28 cellular contexts compared by ENCODE assay signal in genomic region chr14:84446250-84446649, GRCh38.
"Had no signal": no experiment of that assay in that cellular context is flagged by ENCODE, and none has a peak within 500 bp of the region (broad histone marks: within the 10 kb centered on the region; RNA-seq: fewer than 3 reads in every experiment).

No MANE protein-coding gene starts in this region.

- H3K27ac ChIP-seq: stomach, suprapubic skin, testis, thoracic aorta, thyroid gland, tibial artery, tibial nerve, transverse colon, upper lobe of left lung, upper lobe of right lung, uterus, vagina had no signal

- H3K27me3 ChIP-seq: stomach, suprapubic skin, testis, thyroid gland, tibial artery, tibial nerve, transverse colon, upper lobe of left lung, upper lobe of right lung, uterus, vagina had no signal

- H3K27me3 Mint-ChIP-seq: stimulated activated memory B cell treated with anti-CD40 and anti-IgM and Interleukin-4, amounts not matched to agents 10 μg/mL and 1 μg/mL and 100 μg/mL, for 72 hours; stimulated activated naive B cell treated with anti-CD40 and anti-IgM and Interleukin-4, amounts not matched to agents 10 μg/mL and 1 μg/mL and 100 μg/mL, for 72 hours; stimulated activated naive CD8-positive, alpha-beta T cell treated with anti-CD3 and anti-CD28 coated beads, Interleukin-15, amount 100 ng/mL, for 72 hours; stimulated activated naive CD8-positive, alpha-beta T cell treated with anti-CD3 and anti-CD28 coated beads, Interleukin-15, Interleukin-2, amounts not matched to agents 100 ng/mL and 50 ng/mL, for 24 hours had no signal

- H3K9me3 ChIP-seq: stomach, suprapubic skin, testis, thoracic aorta, thyroid gland, tibial artery, tibial nerve, transverse colon, upper lobe of left lung, upper lobe of right lung, uterus, vagina had no signal

- H3K36me3 ChIP-seq: stomach, suprapubic skin, thoracic aorta, thyroid gland, tibial artery, tibial nerve, transverse colon, upper lobe of left lung, upper lobe of right lung, uterus, vagina had no signal

- H3K4me3 Mint-ChIP-seq: stimulated activated effector memory CD8-positive, alpha-beta T cell treated with anti-CD3 and anti-CD28 coated beads, Interleukin-12 subunit alpha, Interleukin-12 subunit beta, amount 100 ng/mL, for 72 hours; stimulated activated memory B cell treated with anti-CD40 and anti-IgM and Interleukin-4, amounts not matched to agents 10 μg/mL and 1 μg/mL and 100 μg/mL, for 72 hours; stimulated activated naive B cell treated with anti-CD40 and anti-IgM and Interleukin-4, amounts not matched to agents 10 μg/mL and 1 μg/mL and 100 μg/mL, for 72 hours; stimulated activated naive CD8-positive, alpha-beta T cell treated with anti-CD3 and anti-CD28 coated beads, Interleukin-15, amount 100 ng/mL, for 72 hours; stimulated activated naive CD8-positive, alpha-beta T cell treated with anti-CD3 and anti-CD28 coated beads, Interleukin-15, Interleukin-2, amounts not matched to agents 100 ng/mL and 50 ng/mL, for 24 hours; type B pancreatic cell had no signal

- H3K4me1 Mint-ChIP-seq: stimulated activated effector memory CD8-positive, alpha-beta T cell treated with anti-CD3 and anti-CD28 coated beads, Interleukin-12 subunit alpha, Interleukin-12 subunit beta, amount 100 ng/mL, for 72 hours; stimulated activated memory B cell treated with anti-CD40 and anti-IgM and Interleukin-4, amounts not matched to agents 10 μg/mL and 1 μg/mL and 100 μg/mL, for 72 hours; stimulated activated naive B cell treated with anti-CD40 and anti-IgM and Interleukin-4, amounts not matched to agents 10 μg/mL and 1 μg/mL and 100 μg/mL, for 72 hours; stimulated activated naive CD8-positive, alpha-beta T cell treated with anti-CD3 and anti-CD28 coated beads, Interleukin-15, amount 100 ng/mL, for 72 hours had no signal

- H3K9me3 Mint-ChIP-seq: stimulated activated naive CD8-positive, alpha-beta T cell treated with anti-CD3 and anti-CD28 coated beads, Interleukin-15, Interleukin-2, amounts not matched to agents 100 ng/mL and 50 ng/mL, for 24 hours; type B pancreatic cell had no signal

- H3K4me3 ChIP-seq: stomach, suprapubic skin, testis, thoracic aorta, thyroid gland, tibial artery, tibial nerve, transverse colon, upper lobe of left lung, upper lobe of right lung, uterus, vagina had no signal

- H3K36me3 Mint-ChIP-seq: stimulated activated effector memory CD8-positive, alpha-beta T cell treated with anti-CD3 and anti-CD28 coated beads, Interleukin-12 subunit alpha, Interleukin-12 subunit beta, amount 100 ng/mL, for 72 hours; stimulated activated memory B cell treated with anti-CD40 and anti-IgM and Interleukin-4, amounts not matched to agents 10 μg/mL and 1 μg/mL and 100 μg/mL, for 72 hours; stimulated activated naive B cell treated with anti-CD40 and anti-IgM and Interleukin-4, amounts not matched to agents 10 μg/mL and 1 μg/mL and 100 μg/mL, for 72 hours; type B pancreatic cell had no signal

- H3K27ac Mint-ChIP-seq: stimulated activated effector memory CD8-positive, alpha-beta T cell treated with anti-CD3 and anti-CD28 coated beads, Interleukin-12 subunit alpha, Interleukin-12 subunit beta, amount 100 ng/mL, for 72 hours; stimulated activated memory B cell treated with anti-CD40 and anti-IgM and Interleukin-4, amounts not matched to agents 10 μg/mL and 1 μg/mL and 100 μg/mL, for 72 hours; stimulated activated naive B cell treated with anti-CD40 and anti-IgM and Interleukin-4, amounts not matched to agents 10 μg/mL and 1 μg/mL and 100 μg/mL, for 72 hours; stimulated activated naive CD8-positive, alpha-beta T cell treated with anti-CD3 and anti-CD28 coated beads, Interleukin-15, amount 100 ng/mL, for 72 hours; stimulated activated naive CD8-positive, alpha-beta T cell treated with anti-CD3 and anti-CD28 coated beads, Interleukin-15, Interleukin-2, amounts not matched to agents 100 ng/mL and 50 ng/mL, for 24 hours; type B pancreatic cell had no signal

- DNase-seq: stimulated activated CD4-positive, alpha-beta T cell treated with anti-CD3 and anti-CD28 coated beads, Interleukin-2, amount 100 ng/mL, for 48 hours; stimulated activated CD4-positive, alpha-beta T cell treated with anti-CD3 and anti-CD28 coated beads, Interleukin-4, amount 100 ng/mL, for 1 hour; stimulated activated CD4-positive, alpha-beta T cell treated with anti-CD3 and anti-CD28 coated beads, Interleukin-4, amount 100 ng/mL, for 24 hours; stimulated activated CD4-positive, alpha-beta T cell treated with anti-CD3 and anti-CD28 coated beads, Interleukin-4, amount 100 ng/mL, for 4 hours; stimulated activated CD8-positive, alpha-beta memory T cell treated with anti-CD3 and anti-CD28 coated beads, Interleukin-4, amount 100 ng/mL, for 48 hours; stimulated activated naive B cell treated with anti-CD40 and anti-IgM and Interleukin-4, amounts not matched to agents 10 μg/mL and 1 μg/mL and 100 μg/mL, for 72 hours; stimulated activated naive CD4-positive, alpha-beta T cell; stimulated activated naive CD4-positive, alpha-beta T cell treated with Interleukin-2 at 50 U/mL for 16 hours; stimulated activated naive CD8-positive, alpha-beta T cell treated with anti-CD3 and anti-CD28 coated beads, Interleukin-15, amount 100 ng/mL, for 72 hours; stimulated activated naive CD8-positive, alpha-beta T cell treated with anti-CD3 and anti-CD28 coated beads, Interleukin-15, Interleukin-2, amounts not matched to agents 100 U/mL and 50 U/mL, for 24 hours; stomach; substantia nigra; testis; thyroid gland; tibial artery; transverse colon; trophoblast cell; upper lobe of left lung; upper lobe of right lung; uterus had no signal
